Comparison of ENCODE assay signal across 14 cellular contexts in genomic region chr2:200353125-200353524, GRCh38. TPM values are rescaled to one million over a fixed set of nuclear protein-coding genes. Genes with fewer than 3 reads are reported as not detected.
DNase-seq lines count a peak whose midpoint lies in the region; ATAC-seq and TF ChIP-seq lines count a peak whose summit lies in the region.
"Had no signal": no experiment of that assay in that cellular context is flagged by ENCODE, and none has a peak within 500 bp of the region (broad histone marks: within the 10 kb centered on the region; RNA-seq: fewer than 3 reads in every experiment).

No MANE protein-coding gene starts in this region.

- in situ Hi-C loops in gastrocnemius medialis (cut with MboI; ENCODE audit: low sequenced_read_pairs in 4 of 4) = no loop called here

- H3K27ac Mint-ChIP-seq in stimulated activated naive B cell treated with anti-CD40 and anti-IgM and Interleukin-4, amounts not matched to agents 10 μg/mL and 1 μg/mL and 100 μg/mL, for 72 hours = no peak overlapping the region
- H3K27ac Mint-ChIP-seq in activated CD8-positive, alpha-beta memory T cell treated with anti-CD3 and anti-CD28 coated beads, Interleukin-2, amount 10 ng/mL, durations not matched to agents 7 days and 5 days = no peak overlapping the region
- H3K27ac Mint-ChIP-seq: activated naive CD4-positive, alpha-beta T cell treated with anti-CD3 and anti-CD28 coated beads for 36 hours had no signal

- no peak for TF ChIP-seq POLR2A in gastroesophageal sphincter (IDR thresholded peaks at IDR 0.05)
- TF ChIP-seq POLR2A in gastrocnemius medialis (IDR thresholded peaks at IDR 0.05) = no peak
- no peak for TF ChIP-seq POLR2A in Peyer's patch (IDR thresholded peaks at IDR 0.05)

- H3K4me3 ChIP-seq in ascending aorta (peak overlapping the region in 1 of 2 donors; percentile 25), gastroesophageal sphincter (no peak overlapping the region), gastrocnemius medialis (no peak overlapping the region), Peyer's patch (no peak overlapping the region)
- H3K4me3 ChIP-seq: SK-N-MC had no signal

- peaks cover 0 to 3% of the 10 kb centered on the region in 2 donors for H3K27me3 Mint-ChIP-seq in stimulated activated naive B cell treated with anti-CD40 and anti-IgM and Interleukin-4, amounts not matched to agents 10 μg/mL and 1 μg/mL and 100 μg/mL, for 72 hours
- no peaks in the 10 kb centered on the region for H3K27me3 Mint-ChIP-seq in activated CD8-positive, alpha-beta memory T cell treated with anti-CD3 and anti-CD28 coated beads, Interleukin-2, amount 10 ng/mL, durations not matched to agents 7 days and 5 days
- H3K27me3 Mint-ChIP-seq: central memory CD8-positive, alpha-beta T cell had no signal

- H3K9me3 ChIP-seq in ascending aorta (no peaks in the 10 kb centered on the region), gastroesophageal sphincter (no peaks in the 10 kb centered on the region), gastrocnemius medialis (no peaks in the 10 kb centered on the region), Peyer's patch (no peaks in the 10 kb centered on the region)

- no peak overlapping the region for H3K4me3 Mint-ChIP-seq in stimulated activated naive B cell treated with anti-CD40 and anti-IgM and Interleukin-4, amounts not matched to agents 10 μg/mL and 1 μg/mL and 100 μg/mL, for 72 hours
- no peak overlapping the region for H3K4me3 Mint-ChIP-seq in activated CD8-positive, alpha-beta memory T cell treated with anti-CD3 and anti-CD28 coated beads, Interleukin-2, amount 10 ng/mL, durations not matched to agents 7 days and 5 days
- H3K4me3 Mint-ChIP-seq: activated naive CD4-positive, alpha-beta T cell treated with anti-CD3 and anti-CD28 coated beads for 36 hours; central memory CD8-positive, alpha-beta T cell had no signal

- no peaks in the 10 kb centered on the region for H3K27me3 ChIP-seq in ascending aorta
- no peaks in the 10 kb centered on the region for H3K27me3 ChIP-seq in gastroesophageal sphincter
- no peaks in the 10 kb centered on the region for H3K27me3 ChIP-seq in gastrocnemius medialis
- no peaks in the 10 kb centered on the region for H3K27me3 ChIP-seq in Peyer's patch

- intact Hi-C loops in ascending aorta (cut with DNase I) (loop anchor here (2.0 kb wide), 1 partner anchor 46 kb away; the partner anchor contains the start of gene SPATS2L), gastrocnemius medialis (cut with DNase I; ENCODE audit: low total_unique reads) (no loop called here)

- CTCF ChIA-PET in activated CD8-positive, alpha-beta memory T cell treated with anti-CD3 and anti-CD28 coated beads, Interleukin-2, amount 10 ng/mL, durations not matched to agents 7 days and 5 days (lab: Charles Lee) = no interaction called here

- WGBS in gastroesophageal sphincter (ENCODE audit: low coverage in 1 of 2), 2 donors = 26 to 49% methylated on average over 3 of the region's 3 CpGs

- TF ChIP-seq CTCF in ascending aorta (IDR thresholded peaks at IDR 0.05) (no peak), gastroesophageal sphincter (IDR thresholded peaks at IDR 0.05) (no peak), gastrocnemius medialis (IDR thresholded peaks at IDR 0.05 in 4 of 5, conservative IDR thresholded peaks at IDR 0.05 in 1 of 5) (no peak), Peyer's patch (IDR thresholded peaks at IDR 0.05) (no peak)

- H3K4me1 ChIP-seq in ascending aorta = peaks cover 6 to 32% of the 10 kb centered on the region in 2 donors
- peaks cover 3 to 43% (median 26%) of the 10 kb centered on the region in 3 donors for H3K4me1 ChIP-seq in gastroesophageal sphincter
- H3K4me1 ChIP-seq in gastrocnemius medialis = peaks cover 38 to 51% of the 10 kb centered on the region in 2 donors
- H3K4me1 ChIP-seq in Peyer's patch = no peaks in the 10 kb centered on the region

- DNase-seq in GM03348 (ENCODE audit: low spot score) = peak; percentile 34
- DNase-seq in ascending aorta (ENCODE audit: low spot score in 2 of 2) = no peak
- DNase-seq in gastrocnemius medialis = no peak
- DNase-seq in stimulated activated naive B cell treated with anti-CD40 and anti-IgM and Interleukin-4, amounts not matched to agents 10 μg/mL and 1 μg/mL and 100 μg/mL, for 72 hours = no peak
- DNase-seq in activated CD8-positive, alpha-beta memory T cell treated with anti-CD3 and anti-CD28 coated beads, Interleukin-2, amount 10 ng/mL, durations not matched to agents 7 days and 5 days = no peak
- no peak for DNase-seq in Peyer's patch
- DNase-seq in activated gamma-delta T cell (lab: John Stamatoyannopoulos, UW) = no peak
- DNase-seq: activated naive CD4-positive, alpha-beta T cell treated with anti-CD3 and anti-CD28 coated beads for 36 hours; AML-193; stimulated activated CD4-positive, alpha-beta T cell treated with anti-CD3 and anti-CD28 coated beads, Interleukin-12 subunit alpha, Interleukin-12 subunit beta, amount 100 ng/mL, for 4 hours had no signal

- ATAC-seq in gastroesophageal sphincter = peak; percentile 12
- no peak for ATAC-seq in gastrocnemius medialis
- ATAC-seq in stimulated activated naive B cell treated with anti-CD40 and anti-IgM and Interleukin-4, amounts not matched to agents 10 μg/mL and 1 μg/mL and 100 μg/mL, for 72 hours (replicated peaks) = no peak
- no peak for ATAC-seq in activated CD8-positive, alpha-beta memory T cell treated with anti-CD3 and anti-CD28 coated beads, Interleukin-2, amount 10 ng/mL, durations not matched to agents 7 days and 5 days

- H3K4me1 Mint-ChIP-seq in stimulated activated naive B cell treated with anti-CD40 and anti-IgM and Interleukin-4, amounts not matched to agents 10 μg/mL and 1 μg/mL and 100 μg/mL, for 72 hours = no peaks in the 10 kb centered on the region
- peaks cover 5% of the 10 kb centered on the region for H3K4me1 Mint-ChIP-seq in activated CD8-positive, alpha-beta memory T cell treated with anti-CD3 and anti-CD28 coated beads, Interleukin-2, amount 10 ng/mL, durations not matched to agents 7 days and 5 days
- H3K4me1 Mint-ChIP-seq: central memory CD8-positive, alpha-beta T cell had no signal

- no peaks in the 10 kb centered on the region for H3K9me3 Mint-ChIP-seq in stimulated activated naive B cell treated with anti-CD40 and anti-IgM and Interleukin-4, amounts not matched to agents 10 μg/mL and 1 μg/mL and 100 μg/mL, for 72 hours
- no peaks in the 10 kb centered on the region for H3K9me3 Mint-ChIP-seq in activated CD8-positive, alpha-beta memory T cell treated with anti-CD3 and anti-CD28 coated beads, Interleukin-2, amount 10 ng/mL, durations not matched to agents 7 days and 5 days (ENCODE audit: low read depth)
- H3K9me3 Mint-ChIP-seq: activated naive CD4-positive, alpha-beta T cell treated with anti-CD3 and anti-CD28 coated beads for 36 hours; central memory CD8-positive, alpha-beta T cell had no signal

- H3K27ac ChIP-seq in ascending aorta (peak overlapping the region; percentile 79 to 80), gastroesophageal sphincter (peak overlapping the region in 2 of 4 donors; percentile 35 to 48), gastrocnemius medialis (peak overlapping the region in 3 of 4 donors; percentile 4 to 17 (median 6)), Peyer's patch (no peak overlapping the region)
- H3K27ac ChIP-seq: epithelial cell of prostate, SK-N-MC had no signal

- no peaks in the 10 kb centered on the region for H3K36me3 Mint-ChIP-seq in stimulated activated naive B cell treated with anti-CD40 and anti-IgM and Interleukin-4, amounts not matched to agents 10 μg/mL and 1 μg/mL and 100 μg/mL, for 72 hours
- H3K36me3 Mint-ChIP-seq in activated CD8-positive, alpha-beta memory T cell treated with anti-CD3 and anti-CD28 coated beads, Interleukin-2, amount 10 ng/mL, durations not matched to agents 7 days and 5 days = peaks cover 16% of the 10 kb centered on the region

- H3K36me3 ChIP-seq in ascending aorta = no peaks in the 10 kb centered on the region
- H3K36me3 ChIP-seq in gastroesophageal sphincter = no peaks in the 10 kb centered on the region
- no peaks in the 10 kb centered on the region for H3K36me3 ChIP-seq in gastrocnemius medialis
- no peaks in the 10 kb centered on the region for H3K36me3 ChIP-seq in Peyer's patch

- no peak for TF ChIP-seq EP300 in gastroesophageal sphincter (IDR thresholded peaks at IDR 0.05)

RNA-seq across cellular contexts. Expression of gene SPATS2L, which starts 46.6 kb away (rescaled TPM):
- 36.6 TPM for total RNA-seq in ascending aorta
- total RNA-seq in gastroesophageal sphincter = 100 to 1,000 TPM in 2 of 4 donors, 10 to 100 TPM in 2; 50.6 to 120 (median 91.5) TPM
- 10 to 100 TPM; 34.0 to 74.2 (median 52.3) TPM for total RNA-seq in gastrocnemius medialis
- 10 to 100 TPM; 62.9 to 89.7 TPM for total RNA-seq in activated CD8-positive, alpha-beta memory T cell treated with anti-CD3 and anti-CD28 coated beads, Interleukin-2, amount 10 ng/mL, durations not matched to agents 7 days and 5 days
- 100 to 1,000 TPM in 3 of 4 donors, 10 to 100 TPM in 1; 99.0 to 142 (median 124) TPM for total RNA-seq in Peyer's patch

Comparison
In these comparisons a context has a peak if more than half of its experiments do, and no peak if none do; other contexts are left out.
1. H3K27ac ChIP-seq: peak in ascending aorta (2 of 2) and gastrocnemius medialis (3 of 4); none in Peyer's patch (0 of 4).